ENCODE assay signal across 8 cellular contexts in the genomic region with DNA sequence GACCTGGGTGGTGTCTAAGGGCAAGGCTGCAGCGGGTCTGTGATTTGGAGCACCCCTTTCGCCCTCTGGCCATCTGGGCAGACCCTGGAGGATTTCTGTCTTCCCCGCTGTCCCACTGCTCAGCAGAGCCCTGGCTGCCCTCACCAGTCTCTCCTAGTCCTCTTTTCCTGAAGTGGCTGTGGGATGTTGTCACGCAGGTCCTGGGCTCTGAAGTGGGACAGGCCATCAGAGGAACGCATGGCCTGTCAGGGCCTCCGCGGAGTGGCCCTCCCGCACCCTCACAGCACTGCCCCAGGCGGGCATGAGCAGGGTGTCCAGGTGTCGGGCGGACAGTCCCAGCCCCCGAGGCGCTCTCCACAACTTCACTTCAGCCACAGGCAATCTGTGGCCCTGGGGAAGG. TPM values are rescaled to one million over a fixed set of nuclear protein-coding genes. Genes with fewer than 3 reads are reported as not detected.
DNase-seq lines count a peak whose midpoint lies in the region; ATAC-seq and TF ChIP-seq lines count a peak whose summit lies in the region.

No MANE protein-coding gene starts in this region.

- no peaks in the 10 kb centered on the region for H3K27me3 Mint-ChIP-seq in effector memory CD8-positive, alpha-beta T cell

- peak overlapping the region; percentile 79 to 80 for H3K4me3 Mint-ChIP-seq in effector memory CD8-positive, alpha-beta T cell

- H4K20me1 ChIP-seq in DND-41 (ENCODE audit: insufficient read depth, low read length) (peaks cover 12% of the 10 kb centered on the region; the same call in 1 of the 2 replicates), MM.1S (ENCODE audit: insufficient read depth, low read length) (no peaks in the 10 kb centered on the region), osteoblast (ENCODE audit: insufficient read depth, low read length) (peaks cover 5% of the 10 kb centered on the region)

- H3K79me2 ChIP-seq in DND-41 (ENCODE audit: insufficient read depth, low read length): peaks cover 47% of the 10 kb centered on the region
- H3K79me2 ChIP-seq in MM.1S (ENCODE audit: low read length): peaks cover 15% of the 10 kb centered on the region
- peaks cover 19% of the 10 kb centered on the region for H3K79me2 ChIP-seq in osteoblast (ENCODE audit: insufficient read depth, low read length)

- peak overlapping the region; percentile 89 to 95 for H3K27ac Mint-ChIP-seq in effector memory CD8-positive, alpha-beta T cell

- H3K4me1 Mint-ChIP-seq in effector memory CD8-positive, alpha-beta T cell (ENCODE audit: low read depth in 2 of 2): peaks cover 39 to 40% of the 10 kb centered on the region in 2 donors

- H3K9ac ChIP-seq in DND-41 (ENCODE audit: low read depth, low read length) (peak overlapping the region; percentile 70), MM.1S (ENCODE audit: low read length) (no peak overlapping the region)

- H3K9me3 Mint-ChIP-seq in effector memory CD8-positive, alpha-beta T cell: no peaks in the 10 kb centered on the region

- peaks cover 34% of the 10 kb centered on the region for H3K36me3 ChIP-seq in DND-41 (ENCODE audit: insufficient read depth, low read length)
- no peaks in the 10 kb centered on the region for H3K36me3 ChIP-seq in MM.1S (replicated peaks; ENCODE audit: insufficient read depth, low read length)
- no peaks in the 10 kb centered on the region for H3K36me3 ChIP-seq in osteoblast (ENCODE audit: insufficient read depth, low read length)

- H3K4me1 ChIP-seq in DND-41 (ENCODE audit: insufficient read depth, low read length) (peaks cover 65% of the 10 kb centered on the region), MM.1S (ENCODE audit: low read length) (peaks cover 11% of the 10 kb centered on the region; the same call in 1 of the 2 replicates), osteoblast (ENCODE audit: insufficient read depth, low read length) (peaks cover 22% of the 10 kb centered on the region)

- H3K9me3 ChIP-seq in DND-41 (ENCODE audit: insufficient read depth, low read length, severe bottlenecking): no peaks in the 10 kb centered on the region
- no peaks in the 10 kb centered on the region for H3K9me3 ChIP-seq in MM.1S (replicated peaks; ENCODE audit: insufficient read depth, low read length)
- H3K9me3 ChIP-seq in osteoblast (ENCODE audit: low read depth, low read length): no peaks in the 10 kb centered on the region

- peaks cover 11% of the 10 kb centered on the region for H3K36me3 Mint-ChIP-seq in effector memory CD8-positive, alpha-beta T cell (ENCODE audit: insufficient read depth)

- H3K4me2 ChIP-seq in DND-41 (ENCODE audit: insufficient read depth, low read length) (peak overlapping the region; percentile 90), MM.1S (ENCODE audit: low read depth, low read length) (0 out of 2 replicates have a peak overlapping the region, but pooled peaks have one; percentile 77), osteoblast (ENCODE audit: insufficient read depth, low read length) (peak overlapping the region; percentile 87)

- H3K27ac ChIP-seq in DND-41 (ENCODE audit: low read length) (peak overlapping the region; percentile 93), MM.1S (ENCODE audit: low read length) (no peak overlapping the region), osteoblast (ENCODE audit: low read depth, low read length) (no peak overlapping the region), substantia nigra (ENCODE audit: low read depth, low read length, poor library complexity, severe bottlenecking) (no peak overlapping the region)

- H3K4me3 ChIP-seq in DND-41 (ENCODE audit: low read depth in 1 of 2, low read length in 2 of 2) (peak overlapping the region; percentile 47 to 65; a peak in 3 of 4 replicates), MM.1S (ENCODE audit: low read length) (no peak overlapping the region), osteoblast (ENCODE audit: insufficient read depth, low read length) (no peak overlapping the region)

- DNase-seq in DND-41 (no peak), MM.1S (no peak), osteoblast (ENCODE audit: insufficient read length, low spot score, missing footprints) (peak; percentile 61), substantia nigra (lab: John Stamatoyannopoulos, UW) (no peak), NCI-H748 treated with DMSO at 0.1 percent for 48 hours (lab: John Stamatoyannopoulos, UW) (no peak)
- DNase-seq in effector memory CD8-positive, alpha-beta T cell: no peak
- DNase-seq in activated effector memory CD4-positive, alpha-beta T cell treated with Interleukin-2 at 50 U/mL for 16 hours: no peak

- H2AFZ ChIP-seq in DND-41 (ENCODE audit: low read depth, low read length) (peak overlapping the region; percentile 73), MM.1S (ENCODE audit: low read length) (no peak overlapping the region), osteoblast (ENCODE audit: low read length) (no peak overlapping the region)

- ATAC-seq in DND-41 (ENCODE audit: insufficient read depth, low read depth) (no peak), GM21737 (IDR thresholded peaks at IDR 0.05; ENCODE audit: unreplicated experiment) (no peak)
- no peak for ATAC-seq in effector memory CD8-positive, alpha-beta T cell (replicated peaks)

- H3F3A ChIP-seq in MM.1S (ENCODE audit: insufficient read depth, low read length): no peaks in the 10 kb centered on the region

- no peaks in the 10 kb centered on the region for H3K27me3 ChIP-seq in DND-41 (ENCODE audit: insufficient read depth, low read length, poor library complexity)
- no peaks in the 10 kb centered on the region for H3K27me3 ChIP-seq in MM.1S (replicated peaks; ENCODE audit: insufficient read depth, low read length)
- H3K27me3 ChIP-seq in osteoblast (ENCODE audit: insufficient read depth, low read length): no peaks in the 10 kb centered on the region

- no peak for TF ChIP-seq CTCF in DND-41 (IDR thresholded peaks at IDR 0.05; ENCODE audit: borderline replicate concordance, extremely low read depth, low read length, poor library complexity, severe bottlenecking)
- TF ChIP-seq CTCF in MM.1S (IDR thresholded peaks at IDR 0.05; ENCODE audit: low read length): no peak
- no peak for TF ChIP-seq CTCF in osteoblast (IDR thresholded peaks at IDR 0.05; ENCODE audit: extremely low read depth, low read depth, low read length)

- no peaks in the 10 kb centered on the region for H3K9me2 ChIP-seq in MM.1S (replicated peaks; ENCODE audit: insufficient read depth, low read length)

RNA-seq across cellular contexts. Expression of a gene that starts 1.1 kb away (rescaled TPM):
- total RNA-seq in osteoblast: 42.1 and 46.7 TPM in 2 replicates

RNA-seq across cellular contexts. Expression of a gene that starts 28.4 kb away (rescaled TPM):
- 48.5 and 48.6 TPM in 2 replicates for total RNA-seq in osteoblast

Comparison
In these comparisons a context has a peak if more than half of its experiments do, and no peak if none do; other contexts are left out.
1. H3K4me3 ChIP-seq: peak in DND-41 (2 of 2); none in MM.1S (single experiment) and osteoblast (single experiment).
2. Peak in every context shown above with its lines, with median percentiles within 50 percentile points of each other: H3K4me2 ChIP-seq.